8 cellular contexts compared by ENCODE assay signal in genomic region chr12:25250744-25251730, GRCh38. TPM values are rescaled to one million over a fixed set of nuclear protein-coding genes. Genes with fewer than 3 reads are reported as not detected.
DNase-seq lines count a peak whose midpoint lies in the region; ATAC-seq lines count a peak whose summit lies in the region.

Gene KRAS, minus strand, starts transcription at chr12:25250929.

- peaks cover 8% of the 10 kb centered on the region for H3K4me1 ChIP-seq in effector memory CD4-positive, alpha-beta T cell (ENCODE audit: control insufficient read depth, insufficient read depth, low read length, poor library complexity, severe bottlenecking)

- peak; percentile 78 for ATAC-seq in GM21360 (IDR thresholded peaks at IDR 0.05; ENCODE audit: unreplicated experiment)

- no peaks in the 10 kb centered on the region for H3K9me3 ChIP-seq in effector memory CD4-positive, alpha-beta T cell (ENCODE audit: control insufficient read depth, low read length)

- no peaks in the 10 kb centered on the region for H3K36me3 ChIP-seq in effector memory CD4-positive, alpha-beta T cell (ENCODE audit: control insufficient read depth, insufficient read depth, low read length)

- DNase-seq in COLO668 (lab: John Stamatoyannopoulos, UW; ENCODE audit: unreplicated experiment): peak; percentile 93
- DNase-seq in HT-29 (ENCODE audit: low spot score): peak; percentile 98
- peak; percentile 85 for DNase-seq in NK-92 treated with Interleukin-12 subunit alpha and Interleukin-12 subunit beta, amount 100 ng/mL, for 24 hours (lab: John Stamatoyannopoulos, UW)
- DNase-seq in effector memory CD4-positive, alpha-beta T cell: peak; percentile 81 to 87 (median 85)
- peak; percentile 97 for DNase-seq in medulla oblongata (ENCODE audit: extremely low spot score)
- DNase-seq in stimulated activated CD4-positive, alpha-beta T cell treated with anti-CD3 and anti-CD28 coated beads, TNF-alpha, amount 100 ng/mL, for 48 hours (ENCODE audit: low read depth in 3 of 3): peak; percentile 75 to 90 (median 80)

- POLR2A ChIA-PET in activated CD8-positive, alpha-beta memory T cell treated with anti-CD3 and anti-CD28 coated beads for 36 hours (lab: Charles Lee): interaction anchor here (0.6 to 1.5 kb wide), 8 partner anchors 25 to 673 kb away, joined by 3 to 10 read pairs (median 4); no protein-coding TSS in a partner anchor

- H3K27me3 ChIP-seq in effector memory CD4-positive, alpha-beta T cell (replicated peaks; ENCODE audit: control insufficient read depth, insufficient read depth, low read length, poor library complexity, severe bottlenecking): no peaks in the 10 kb centered on the region

- H3K27ac ChIP-seq in effector memory CD4-positive, alpha-beta T cell (ENCODE audit: insufficient read depth, low read length, poor library complexity, severe bottlenecking): peak within 1 kb of the TSS; percentile 77

- peak within 1 kb of the TSS; percentile 81 for H3K4me3 ChIP-seq in effector memory CD4-positive, alpha-beta T cell (ENCODE audit: insufficient read depth, low read depth, low read length, poor library complexity, severe bottlenecking)

- CTCF ChIA-PET in activated CD8-positive, alpha-beta memory T cell treated with anti-CD3 and anti-CD28 coated beads for 36 hours (lab: Charles Lee): interaction anchor here (0.7 to 2.4 kb wide), 3 partner anchors 10 to 270 kb away, joined by 3 to 6 read pairs (median 4); no protein-coding TSS in a partner anchor

RNA-seq across cellular contexts. Expression of gene KRAS, which starts in this region (rescaled TPM):
- 8.2 and 10.2 TPM in 2 replicates for total RNA-seq in HT-29 (2014; rRNA removed; shearing (Covaris generic))
- total RNA-seq in activated CD8-positive, alpha-beta memory T cell treated with anti-CD3 and anti-CD28 coated beads for 36 hours: 10 to 100 TPM; 26.9 to 27.7 TPM

Comparison
In these comparisons a context has a peak if more than half of its experiments do, and no peak if none do; other contexts are left out.
1. Peak in every context shown above with its lines: DNase-seq, ATAC-seq, H3K4me3 ChIP-seq and H3K27ac ChIP-seq.